Comparison of ENCODE assay signal across 8 cellular contexts in the genomic region with DNA sequence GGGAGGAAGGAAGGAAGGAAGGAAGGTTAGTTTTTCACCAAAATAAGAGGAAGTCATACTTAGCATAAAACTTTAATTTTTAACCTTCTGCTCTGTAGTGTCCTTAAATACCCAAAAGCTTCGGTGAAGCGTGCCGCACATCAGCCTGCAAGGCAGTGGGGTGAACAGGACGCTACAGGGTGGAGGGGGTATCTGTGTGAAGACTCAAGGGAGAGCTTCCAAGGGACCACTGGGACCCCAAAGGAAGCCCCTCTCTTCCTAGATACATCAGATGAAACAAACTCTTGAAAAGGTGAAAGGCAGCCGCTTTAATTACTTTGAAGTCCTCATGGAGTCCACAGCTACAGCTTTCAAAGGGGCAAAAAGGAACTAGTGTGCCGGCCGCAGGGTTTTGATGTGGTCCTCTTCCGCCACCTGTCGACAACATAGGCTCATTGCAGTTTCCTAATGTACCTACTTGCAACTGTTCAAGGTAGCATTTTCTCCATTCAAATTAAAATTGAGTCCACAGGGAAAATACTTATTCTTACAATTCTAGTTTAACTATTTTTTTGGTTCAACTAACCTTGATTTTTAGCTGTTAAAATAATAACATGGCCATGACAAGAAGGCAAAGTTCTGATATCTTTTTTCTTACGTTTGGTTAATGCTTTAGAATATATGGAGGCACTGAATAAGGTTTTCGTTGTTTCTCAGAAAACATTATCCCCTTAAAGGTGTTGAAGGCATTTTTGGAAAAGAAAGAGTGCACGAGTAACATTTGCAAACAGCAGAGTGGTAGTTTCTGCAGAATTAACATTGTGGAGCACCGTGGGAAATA.
A peak's percentile ranks its signal among the peaks of the same experiment; 100 is the strongest.
DNase-seq lines count a peak whose midpoint lies in the region; ATAC-seq and TF ChIP-seq lines count a peak whose summit lies in the region.

No MANE protein-coding gene starts in this region.

- TF ChIP-seq EP300 in suprapubic skin (IDR thresholded peaks at IDR 0.05): no peak

- peaks cover 6% of the 10 kb centered on the region for H3K4me1 ChIP-seq in suprapubic skin

- peak; percentile 88 for ATAC-seq in GM21825 (IDR thresholded peaks at IDR 0.05; ENCODE audit: unreplicated experiment)

- TF ChIP-seq CTCF in LNCaP clone FGC (IDR thresholded peaks at IDR 0.05; ENCODE audit: control insufficient read depth, extremely low read depth, insufficient read depth) (peak; percentile 78), suprapubic skin (IDR thresholded peaks at IDR 0.05) (peak; percentile 85 to 92)

- H3K4me3 ChIP-seq in LNCaP clone FGC (ENCODE audit: low read depth, low read length) (no peak overlapping the region), suprapubic skin (no peak overlapping the region)

- H3K36me3 ChIP-seq in suprapubic skin: no peaks in the 10 kb centered on the region

- no peaks in the 10 kb centered on the region for H3K27me3 ChIP-seq in suprapubic skin

- no peaks in the 10 kb centered on the region for H3K9me3 ChIP-seq in suprapubic skin

- H3K27ac ChIP-seq in suprapubic skin: no peak overlapping the region

- TF ChIP-seq POLR2A in suprapubic skin (IDR thresholded peaks at IDR 0.05): no peak

- DNase-seq in DMS53 treated with DMSO at 0.1 percent for 48 hours (lab: John Stamatoyannopoulos, UW; ENCODE audit: unreplicated experiment) (peak; percentile 67), LNCaP clone FGC (ENCODE audit: low read depth) (peak; percentile 66), RPMI7951 (ENCODE audit: low read depth) (peak; percentile 78), activated T-helper 1 cell treated with Interleukin-2 at 50 U/mL for 16 hours (ENCODE audit: low read depth) (peak; percentile 65), fibroblast of the conjunctiva (ENCODE audit: low read depth) (peak; percentile 74), non-pigmented ciliary epithelial cell (ENCODE audit: low read depth) (peak; percentile 50), suprapubic skin (ENCODE audit: low spot score in 2 of 2) (peak; percentile 85 to 86)

- 48% methylated on average over 13 of the region's 13 CpGs for WGBS in suprapubic skin
